In the genomic region with DNA sequence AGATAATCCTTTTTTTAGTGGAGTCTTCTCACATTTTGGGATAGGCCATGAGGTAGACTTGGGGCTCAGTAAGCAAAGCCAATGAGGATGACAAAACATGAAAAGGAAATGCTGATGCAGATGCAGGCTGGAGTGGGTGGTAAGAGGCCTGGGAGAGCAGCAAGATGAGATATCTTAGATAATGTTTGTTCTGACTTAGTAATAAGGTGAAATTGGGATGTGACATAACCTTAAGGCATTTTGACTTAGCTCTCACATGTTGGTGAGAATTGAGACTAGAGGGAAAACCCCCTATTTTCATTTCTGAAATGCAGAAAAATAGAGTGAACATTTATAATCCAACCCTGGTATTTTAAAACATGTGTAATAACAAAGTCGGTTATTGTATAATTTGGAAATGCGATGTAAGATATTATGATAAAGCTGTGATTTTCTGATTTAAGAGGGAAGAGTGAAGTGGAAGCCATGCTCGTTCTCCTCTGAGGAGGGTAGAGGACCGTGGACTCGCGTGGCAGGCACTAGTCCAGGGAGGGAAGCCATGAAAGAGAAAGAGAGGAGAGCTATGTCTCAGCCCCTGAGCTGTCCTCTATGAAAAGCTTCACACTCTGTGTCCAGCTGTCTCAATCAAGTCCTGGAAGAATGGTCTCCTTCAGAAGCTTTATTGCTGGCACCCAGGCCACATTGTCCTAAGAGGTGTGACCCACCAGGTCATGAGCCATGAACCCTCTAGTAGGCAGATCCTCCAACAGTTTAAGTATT, we compare ENCODE assay signal across 9 cellular contexts. TPM values are rescaled to one million over a fixed set of nuclear protein-coding genes. Genes with fewer than 3 reads are reported as not detected.
DNase-seq lines count a peak whose midpoint lies in the region; ATAC-seq and TF ChIP-seq lines count a peak whose summit lies in the region.
"Had no signal": no experiment of that assay in that cellular context is flagged by ENCODE, and none has a peak within 500 bp of the region (broad histone marks: within the 10 kb centered on the region; RNA-seq: fewer than 3 reads in every experiment).

No MANE protein-coding gene starts in this region.

- in situ Hi-C loops in KBM-7 (cut with MboI; ENCODE audit: low pct_unique_long_range_greater_than_20kb, low sequenced_read_pairs) = loop anchor here (25.0 kb wide), 1 partner anchor 102 kb away; no protein-coding TSS in a partner anchor

- ATAC-seq in GM18498 (IDR thresholded peaks at IDR 0.05; ENCODE audit: unreplicated experiment) (peak; percentile 45), GM21526 (IDR thresholded peaks at IDR 0.05; ENCODE audit: low FRiP score, unreplicated experiment) (peak; percentile 36), HG03565 (IDR thresholded peaks at IDR 0.05; ENCODE audit: unreplicated experiment) (peak; percentile 24)

- no peak overlapping the region for H3K4me3 ChIP-seq in fibroblast of the aortic adventitia (ENCODE audit: low read depth, low read length)
- H3K4me3 ChIP-seq: thoracic aorta had no signal

- no peak for TF ChIP-seq CTCF in fibroblast of the aortic adventitia (IDR thresholded peaks at IDR 0.05; ENCODE audit: insufficient read depth, low read length)

- DNase-seq in fibroblast of the aortic adventitia (ENCODE audit: low read depth) = peak; percentile 46
- DNase-seq in KBM-7 = no peak
- no peak for DNase-seq in ecto neural progenitor cell (ENCODE audit: low spot score)
- no peak for DNase-seq in DMS 273 (lab: John Stamatoyannopoulos, UW; ENCODE audit: unreplicated experiment)
- no peak for DNase-seq in SIG-M5 (lab: John Stamatoyannopoulos, UW)

RNA-seq across cellular contexts. Expression of a gene that starts 57.3 kb away (rescaled TPM):
- total RNA-seq in fibroblast of the aortic adventitia (ENCODE audit: low replicate concordance) = 16.4 and 22.7 TPM in 2 replicates
